In the genomic region with DNA sequence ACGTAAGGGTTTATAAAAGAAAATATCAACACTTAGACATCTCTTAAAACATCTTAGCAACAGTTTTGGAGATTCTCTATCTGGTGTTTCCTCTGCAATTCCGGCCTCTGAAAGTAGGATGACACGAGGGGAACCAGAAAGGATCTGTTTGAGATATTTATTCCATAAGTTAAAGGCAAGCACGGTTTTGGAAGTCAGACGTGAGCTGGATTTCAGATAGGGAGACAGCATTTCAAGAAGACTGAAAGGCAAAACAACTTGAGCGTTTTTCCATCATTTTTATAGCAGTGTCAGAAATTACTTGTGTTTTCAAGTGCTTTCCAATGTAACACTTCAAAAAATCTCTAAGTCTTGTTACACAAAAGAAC, we compare ENCODE assay signal across 8 cellular contexts. TPM values are rescaled to one million over a fixed set of nuclear protein-coding genes. Genes with fewer than 3 reads are reported as not detected.
DNase-seq lines count a peak whose midpoint lies in the region; ATAC-seq and TF ChIP-seq lines count a peak whose summit lies in the region.

No MANE protein-coding gene starts in this region.

- H3K36me3 ChIP-seq in Caco-2 (ENCODE audit: control insufficient read depth, insufficient read depth, low read length) (no peaks in the 10 kb centered on the region), MG63 (no peaks in the 10 kb centered on the region)

- H3K27me3 Mint-ChIP-seq in Caco-2 (ENCODE audit: insufficient read depth, unreplicated experiment), result no peaks in the 10 kb centered on the region
- H3K27me3 Mint-ChIP-seq in central memory CD8-positive, alpha-beta T cell, result peaks cover 8% of the 10 kb centered on the region
- H3K27me3 Mint-ChIP-seq in naive B cell, result peaks cover 0 to 12% (median 6%) of the 10 kb centered on the region in 3 donors

- DNase-seq in Caco-2 (no peak), MG63 (no peak), naive B cell (no peak), GM10266 (ENCODE audit: extremely low spot score) (no peak)
- DNase-seq in central memory CD8-positive, alpha-beta T cell (ENCODE audit: low spot score in 2 of 2), result no peak
- no peak for DNase-seq in effector CD4-positive, alpha-beta T cell

- BruUV-seq in Caco-2 (replicated peaks; lab: Mats Ljungman, UMichigan), result no TSS peak

- H3K27ac Mint-ChIP-seq in Caco-2 (ENCODE audit: unreplicated experiment), result peak overlapping the region; percentile 95
- H3K27ac Mint-ChIP-seq in central memory CD8-positive, alpha-beta T cell (ENCODE audit: low read depth), result peak overlapping the region; percentile 100
- H3K27ac Mint-ChIP-seq in naive B cell, result peak overlapping the region in 5 of 6 donors; percentile 49 to 100 (median 98)

- H3K9me3 Mint-ChIP-seq in Caco-2 (ENCODE audit: unreplicated experiment) (no peaks in the 10 kb centered on the region), naive B cell (peaks cover 0 to 10% (median 0%) of the 10 kb centered on the region in 7 donors)
- peaks cover 5% of the 10 kb centered on the region for H3K9me3 Mint-ChIP-seq in central memory CD8-positive, alpha-beta T cell

- ATAC-seq in central memory CD8-positive, alpha-beta T cell (replicated peaks; ENCODE audit: extremely low read depth, poor library complexity, severe bottlenecking), result no peak
- ATAC-seq in naive B cell (ENCODE audit: low read depth in 2 of 2) (no peak), HG02623 (IDR thresholded peaks at IDR 0.05; ENCODE audit: unreplicated experiment) (no peak), HG02981 (IDR thresholded peaks at IDR 0.05; ENCODE audit: unreplicated experiment) (no peak)

- peak overlapping the region; percentile 90 for H3K4me3 Mint-ChIP-seq in Caco-2 (ENCODE audit: unreplicated experiment)
- H3K4me3 Mint-ChIP-seq in central memory CD8-positive, alpha-beta T cell, result peak overlapping the region; percentile 95
- peak overlapping the region; percentile 86 to 96 (median 93) for H3K4me3 Mint-ChIP-seq in naive B cell

- POLR2A ChIA-PET in Caco-2 (lab: Charles Lee), result no interaction called here

- no peaks in the 10 kb centered on the region for H3K27me3 ChIP-seq in Caco-2 (replicated peaks; ENCODE audit: control insufficient read depth, insufficient read depth, low read length)
- H3K27me3 ChIP-seq in MG63, result no peaks in the 10 kb centered on the region

- intact Hi-C loops in Caco-2 (cut with micrococcal nuclease; ENCODE audit: unreplicated experiment), result no loop called here

- H3K4me3 ChIP-seq in Caco-2 (ENCODE audit: low read depth, low read length) (peak overlapping the region; percentile 65), MG63 (peak overlapping the region; percentile 62)

- H3K9me3 ChIP-seq in Caco-2, result no peaks in the 10 kb centered on the region
- H3K9me3 ChIP-seq in MG63, result no peaks in the 10 kb centered on the region

- CTCF ChIA-PET in Caco-2 (lab: Charles Lee), result no interaction called here

- peaks cover 37% of the 10 kb centered on the region for H3K36me3 Mint-ChIP-seq in Caco-2 (ENCODE audit: insufficient read depth, unreplicated experiment)
- peaks cover 40% of the 10 kb centered on the region for H3K36me3 Mint-ChIP-seq in central memory CD8-positive, alpha-beta T cell (ENCODE audit: insufficient read depth)
- H3K36me3 Mint-ChIP-seq in naive B cell, result no peaks in the 10 kb centered on the region

- TF ChIP-seq CTCF in Caco-2 (IDR thresholded peaks at IDR 0.05; ENCODE audit: insufficient read depth in 1 of 2, low read depth in 1 of 2, low read length in 1 of 2, severe bottlenecking in 1 of 2, unreplicated experiment in 1 of 2) (no peak), GM10266 (IDR thresholded peaks at IDR 0.05; ENCODE audit: control insufficient read depth, insufficient read depth, low read depth, missing control alignments) (no peak)

- peaks cover 17% of the 10 kb centered on the region for H3K4me1 ChIP-seq in Caco-2

- H3K4me1 Mint-ChIP-seq in Caco-2 (ENCODE audit: low read depth, unreplicated experiment), result peaks cover 39% of the 10 kb centered on the region
- H3K4me1 Mint-ChIP-seq in central memory CD8-positive, alpha-beta T cell, result peaks cover 64% of the 10 kb centered on the region
- peaks cover 25 to 26% (median 26%) of the 10 kb centered on the region in 3 donors for H3K4me1 Mint-ChIP-seq in naive B cell

RNA-seq across cellular contexts. Expression of a gene that starts 52.9 kb away (rescaled TPM):
- 2.4 and 2.5 TPM in 2 replicates for total RNA-seq in Caco-2 (2022)
- total RNA-seq in MG63 (2014; rRNA removed; shearing (Covaris generic); ENCODE audit: low replicate concordance), result 0.99 and 2.1 TPM in 2 replicates
- polyA plus RNA-seq in naive B cell (ENCODE audit: low read depth in 6 of 6), result 100 to 1,000 TPM in 1 of 6 donors, 10 to 100 TPM in 5; 26.7 to 112 (median 51.7) TPM
